ENCODE assay signal across 8 cellular contexts in genomic region chr11:64204464-64204989, GRCh38. TPM values are rescaled to one million over a fixed set of nuclear protein-coding genes. Genes with fewer than 3 reads are reported as not detected.
A peak's percentile ranks its signal among the peaks of the same experiment; 100 is the strongest.
DNase-seq lines count a peak whose midpoint lies in the region; ATAC-seq and TF ChIP-seq lines count a peak whose summit lies in the region.

No MANE protein-coding gene starts in this region.

- H3K27me3 ChIP-seq in liver (ENCODE audit: control insufficient read depth in 4 of 4, insufficient read depth in 4 of 4, low read length in 3 of 4): no peaks in the 10 kb centered on the region

- no peaks in the 10 kb centered on the region for H3K27me3 Mint-ChIP-seq in activated CD4-positive, alpha-beta T cell treated with anti-CD3 and anti-CD28 coated beads, Interleukin-2, amount 10 ng/mL, durations not matched to agents 24 days and 14 days

- peak overlapping the region; percentile 69 for H3K4me3 Mint-ChIP-seq in activated CD4-positive, alpha-beta T cell treated with anti-CD3 and anti-CD28 coated beads, Interleukin-2, amount 10 ng/mL, durations not matched to agents 24 days and 14 days

- no peak overlapping the region for H3K27ac ChIP-seq in liver (ENCODE audit: low read depth in 1 of 2, low read length in 2 of 2)

- peaks cover 18 to 41% (median 31%) of the 10 kb centered on the region in 4 donors for H3K36me3 ChIP-seq in liver (ENCODE audit: control insufficient read depth in 4 of 4, insufficient read depth in 3 of 4, low read depth in 1 of 4, low read length in 3 of 4)

- WGBS in liver: 55% methylated on average over 7 of the region's 7 CpGs

- H3K4me3 ChIP-seq in HFF-Myc (replicated peaks; ENCODE audit: low read depth, low read length) (no peak overlapping the region), liver (ENCODE audit: low read depth in 1 of 3, low read length in 3 of 3) (no peak overlapping the region)

- H3K4me1 Mint-ChIP-seq in activated CD4-positive, alpha-beta T cell treated with anti-CD3 and anti-CD28 coated beads, Interleukin-2, amount 10 ng/mL, durations not matched to agents 24 days and 14 days: peaks cover 33% of the 10 kb centered on the region

- no peaks in the 10 kb centered on the region for H3K9me3 ChIP-seq in liver (ENCODE audit: control insufficient read depth in 4 of 4, low read length in 3 of 4)

- TF ChIP-seq CTCF in HFF-Myc (IDR thresholded peaks at IDR 0.05; ENCODE audit: low read depth, low read length, missing control alignments) (peak; percentile 78), liver (IDR thresholded peaks at IDR 0.05; ENCODE audit: low read depth, low read length, missing input control) (peak; percentile 57)

- intact Hi-C loops in activated CD4-positive, alpha-beta T cell treated with anti-CD3 and anti-CD28 coated beads, Interleukin-2, amount 10 ng/mL, durations not matched to agents 24 days and 14 days (cut with micrococcal nuclease): loop anchor here (1.0 kb wide), 1 partner anchor 97 kb away; no protein-coding TSS in a partner anchor

- DNase-seq in AG20443 (ENCODE audit: low spot score): peak; percentile 94
- peak; percentile 96 for DNase-seq in HFF-Myc (ENCODE audit: extremely low read depth, low read depth)
- DNase-seq in NCI-H82 (lab: John Stamatoyannopoulos, UW): peak; percentile 91
- DNase-seq in activated CD4-positive, alpha-beta T cell treated with anti-CD3 and anti-CD28 coated beads, Interleukin-2, amount 10 ng/mL, durations not matched to agents 24 days and 14 days: peak; percentile 93
- peak; percentile 91 for DNase-seq in dedifferentiated amniotic fluid mesenchymal stem cell (ENCODE audit: extremely low spot score)
- DNase-seq in stimulated activated CD4-positive, alpha-beta T cell treated with anti-CD3 and anti-CD28 coated beads, TNF-alpha, amount 100 ng/mL, for 24 hours (ENCODE audit: low read depth in 3 of 3): peak; percentile 51 to 70 (median 62)

- peak overlapping the region; percentile 80 for H3K27ac Mint-ChIP-seq in activated CD4-positive, alpha-beta T cell treated with anti-CD3 and anti-CD28 coated beads, Interleukin-2, amount 10 ng/mL, durations not matched to agents 24 days and 14 days

- no peak overlapping the region for H3K9ac ChIP-seq in liver (ENCODE audit: low read depth in 1 of 2, low read length in 2 of 2)

- no peaks in the 10 kb centered on the region for H3K9me3 Mint-ChIP-seq in activated CD4-positive, alpha-beta T cell treated with anti-CD3 and anti-CD28 coated beads, Interleukin-2, amount 10 ng/mL, durations not matched to agents 24 days and 14 days

- TF ChIP-seq RAD21 in liver (IDR thresholded peaks at IDR 0.05): peak; percentile 87

- H3K4me1 ChIP-seq in liver (ENCODE audit: control insufficient read depth in 4 of 4, insufficient read depth in 4 of 4, low read length in 3 of 4): peaks cover 0 to 12% (median 5%) of the 10 kb centered on the region in 4 donors

- peaks cover 78% of the 10 kb centered on the region for H3K36me3 Mint-ChIP-seq in activated CD4-positive, alpha-beta T cell treated with anti-CD3 and anti-CD28 coated beads, Interleukin-2, amount 10 ng/mL, durations not matched to agents 24 days and 14 days (ENCODE audit: low read depth)

- no peak for ATAC-seq in GM18870 (IDR thresholded peaks at IDR 0.05; ENCODE audit: unreplicated experiment)

TF ChIP-seq in liver, 16 proteins besides CTCF, POLR2A, EP300 and RAD21:
- no peak for TF ChIP-seq NR2F2 (IDR thresholded peaks at IDR 0.05)
- TF ChIP-seq SP1 (IDR thresholded peaks at IDR 0.05): peak; percentile 5

RNA-seq across cellular contexts. Expression of gene FERMT3, which starts 2.0 kb away (rescaled TPM):
- total RNA-seq in activated CD4-positive, alpha-beta T cell treated with anti-CD3 and anti-CD28 coated beads, Interleukin-2, amount 10 ng/mL, durations not matched to agents 24 days and 14 days: 200 and 213 TPM in 2 replicates
- total RNA-seq in liver: 10 to 100 TPM; 11.0 to 47.2 TPM
- polyA plus RNA-seq in liver: 1 to 10 TPM; 3.4 to 8.5 TPM

RNA-seq across cellular contexts. Expression of gene STIP1, which starts 18.6 kb away (rescaled TPM):
- total RNA-seq in activated CD4-positive, alpha-beta T cell treated with anti-CD3 and anti-CD28 coated beads, Interleukin-2, amount 10 ng/mL, durations not matched to agents 24 days and 14 days: 521 and 535 TPM in 2 replicates
- total RNA-seq in liver: 10 to 100 TPM; 51.3 to 58.1 TPM
- polyA plus RNA-seq in liver: 10 to 100 TPM; 22.6 to 33.7 TPM

RNA-seq across cellular contexts. Expression of gene TRPT1, which starts 21.5 kb away (rescaled TPM):
- 29.8 and 31.7 TPM in 2 replicates for total RNA-seq in activated CD4-positive, alpha-beta T cell treated with anti-CD3 and anti-CD28 coated beads, Interleukin-2, amount 10 ng/mL, durations not matched to agents 24 days and 14 days
- 10 to 100 TPM; 14.0 to 22.9 TPM for total RNA-seq in liver
- 10 to 100 TPM; 18.7 to 37.8 TPM for polyA plus RNA-seq in liver

RNA-seq across cellular contexts. Expression of gene NUDT22, which starts 21.5 kb away (rescaled TPM):
- 66.1 and 72.6 TPM in 2 replicates for total RNA-seq in activated CD4-positive, alpha-beta T cell treated with anti-CD3 and anti-CD28 coated beads, Interleukin-2, amount 10 ng/mL, durations not matched to agents 24 days and 14 days
- total RNA-seq in liver: 10 to 100 TPM; 20.0 to 47.8 TPM
- 10 to 100 TPM; 37.9 to 44.5 TPM for polyA plus RNA-seq in liver

RNA-seq across cellular contexts. Expression of gene DNAJC4, which starts 25.8 kb away (rescaled TPM):
- 19.9 and 20.0 TPM in 2 replicates for total RNA-seq in activated CD4-positive, alpha-beta T cell treated with anti-CD3 and anti-CD28 coated beads, Interleukin-2, amount 10 ng/mL, durations not matched to agents 24 days and 14 days
- 10 to 100 TPM in 1 of 2 donors, 1 to 10 TPM in 1; 8.5 to 25.9 TPM for total RNA-seq in liver
- 10 to 100 TPM; 22.7 to 24.3 TPM for polyA plus RNA-seq in liver
